ENCODE assay signal across 1 cellular context in the genomic region with DNA sequence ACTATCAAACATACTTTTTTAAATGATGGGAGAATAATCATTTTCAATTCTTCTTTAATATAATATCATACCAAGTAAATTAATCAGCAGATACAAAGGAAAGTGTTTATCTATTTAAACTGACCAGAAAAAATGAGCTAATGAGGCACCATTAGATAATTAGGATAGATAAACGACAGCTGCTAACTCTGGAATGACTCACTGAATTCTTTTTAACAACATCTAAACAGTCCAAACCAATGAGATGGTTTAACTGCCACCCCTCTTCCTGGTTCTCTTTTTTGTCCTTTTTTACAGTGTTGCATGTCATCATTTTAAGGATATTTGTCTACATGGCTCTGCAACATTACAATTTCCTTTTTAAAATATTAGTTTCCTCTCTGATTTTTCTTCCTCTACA.
TF ChIP-seq lines count a peak whose summit lies in the region.

No MANE protein-coding gene starts in this region.

TF ChIP-seq in GM12878, 131 proteins besides CTCF, POLR2A, EP300 and RAD21:
- TF ChIP-seq MTA2 (IDR thresholded peaks at IDR 0.05; ENCODE audit: low read depth): peak; percentile 39; the same call in 1 of the 2 replicates
- TF ChIP-seq, protein P1, sequence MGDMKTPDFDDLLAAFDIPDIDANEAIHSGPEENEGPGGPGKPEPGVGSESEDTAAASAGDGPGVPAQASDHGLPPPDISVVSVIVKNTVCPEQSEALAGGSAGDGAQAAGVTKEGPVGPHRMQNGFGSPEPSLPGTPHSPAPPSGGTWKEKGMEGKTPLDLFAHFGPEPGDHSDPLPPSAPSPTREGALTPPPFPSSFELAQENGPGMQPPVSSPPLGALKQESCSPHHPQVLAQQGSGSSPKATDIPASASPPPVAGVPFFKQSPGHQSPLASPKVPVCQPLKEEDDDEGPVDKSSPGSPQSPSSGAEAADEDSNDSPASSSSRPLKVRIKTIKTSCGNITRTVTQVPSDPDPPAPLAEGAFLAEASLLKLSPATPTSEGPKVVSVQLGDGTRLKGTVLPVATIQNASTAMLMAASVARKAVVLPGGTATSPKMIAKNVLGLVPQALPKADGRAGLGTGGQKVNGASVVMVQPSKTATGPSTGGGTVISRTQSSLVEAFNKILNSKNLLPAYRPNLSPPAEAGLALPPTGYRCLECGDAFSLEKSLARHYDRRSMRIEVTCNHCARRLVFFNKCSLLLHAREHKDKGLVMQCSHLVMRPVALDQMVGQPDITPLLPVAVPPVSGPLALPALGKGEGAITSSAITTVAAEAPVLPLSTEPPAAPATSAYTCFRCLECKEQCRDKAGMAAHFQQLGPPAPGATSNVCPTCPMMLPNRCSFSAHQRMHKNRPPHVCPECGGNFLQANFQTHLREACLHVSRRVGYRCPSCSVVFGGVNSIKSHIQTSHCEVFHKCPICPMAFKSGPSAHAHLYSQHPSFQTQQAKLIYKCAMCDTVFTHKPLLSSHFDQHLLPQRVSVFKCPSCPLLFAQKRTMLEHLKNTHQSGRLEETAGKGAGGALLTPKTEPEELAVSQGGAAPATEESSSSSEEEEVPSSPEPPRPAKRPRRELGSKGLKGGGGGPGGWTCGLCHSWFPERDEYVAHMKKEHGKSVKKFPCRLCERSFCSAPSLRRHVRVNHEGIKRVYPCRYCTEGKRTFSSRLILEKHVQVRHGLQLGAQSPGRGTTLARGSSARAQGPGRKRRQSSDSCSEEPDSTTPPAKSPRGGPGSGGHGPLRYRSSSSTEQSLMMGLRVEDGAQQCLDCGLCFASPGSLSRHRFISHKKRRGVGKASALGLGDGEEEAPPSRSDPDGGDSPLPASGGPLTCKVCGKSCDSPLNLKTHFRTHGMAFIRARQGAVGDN (IDR thresholded peaks at IDR 0.05): no peak
TF ChIP-seq in GM12878: peak in this region for 1.
